In the genomic region with DNA sequence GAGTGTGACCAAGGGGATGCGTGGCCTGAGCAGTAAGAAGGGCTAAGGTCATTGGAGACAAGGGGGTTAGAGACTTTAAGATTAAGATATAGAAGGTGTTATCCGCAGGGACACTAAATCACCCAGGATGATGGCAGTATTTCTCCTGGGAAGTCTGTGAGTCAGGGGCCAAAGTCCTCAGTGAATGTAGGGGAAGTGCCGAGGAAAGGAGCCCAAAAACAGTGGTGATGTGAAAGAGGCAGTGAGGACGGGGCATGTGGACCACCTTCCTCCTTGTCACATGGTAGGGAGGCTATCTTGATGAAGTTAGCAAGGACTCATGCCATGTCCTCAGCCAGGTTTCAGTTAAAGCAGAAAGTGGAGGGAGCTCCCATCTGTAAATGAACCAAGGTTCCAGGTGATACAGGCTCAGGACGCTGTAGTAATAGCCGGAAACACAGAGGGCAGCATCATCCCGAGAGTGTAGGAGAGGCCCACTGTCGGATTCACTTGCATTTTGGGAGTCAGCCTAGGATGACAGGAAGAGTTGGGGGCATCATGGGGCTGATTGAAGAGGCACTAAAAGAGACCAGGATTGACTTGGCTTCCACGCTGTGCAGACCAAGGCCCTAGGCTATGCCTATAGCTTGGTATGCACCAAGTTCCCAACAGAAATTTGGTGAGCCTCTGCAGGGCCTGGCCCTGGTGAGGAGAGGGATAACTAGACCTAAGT, we compare ENCODE assay signal across 19 cellular contexts. TPM values are rescaled to one million over a fixed set of nuclear protein-coding genes. Genes with fewer than 3 reads are reported as not detected.
DNase-seq lines count a peak whose midpoint lies in the region; ATAC-seq, FAIRE-seq and TF ChIP-seq lines count a peak whose summit lies in the region.
"Had no signal": no experiment of that assay in that cellular context is flagged by ENCODE, and none has a peak within 500 bp of the region (broad histone marks: within the 10 kb centered on the region; RNA-seq: fewer than 3 reads in every experiment).

No MANE protein-coding gene starts in this region.

- no peak overlapping the region for H3K14ac ChIP-seq in neuronal stem cell (ENCODE audit: low read length)

- H3K36me3 ChIP-seq in colonic mucosa: no peaks in the 10 kb centered on the region
- no peaks in the 10 kb centered on the region for H3K36me3 ChIP-seq in neuronal stem cell (replicated peaks in 1 of 2; ENCODE audit: control insufficient read depth in 2 of 2, insufficient read depth in 2 of 2, low read length in 2 of 2)
- H3K36me3 ChIP-seq in gastrocnemius medialis: no peaks in the 10 kb centered on the region
- H3K36me3 ChIP-seq: esophagus squamous epithelium, left ventricle myocardium inferior, thyroid gland had no signal

- H3K9me3 ChIP-seq in colonic mucosa: no peaks in the 10 kb centered on the region
- H3K9me3 ChIP-seq in neuronal stem cell (replicated peaks in 1 of 2; ENCODE audit: control insufficient read depth in 2 of 2, insufficient read depth in 1 of 2, low read depth in 1 of 2, low read length in 2 of 2): peaks cover 0 to 5% of the 10 kb centered on the region in 2 donors
- H3K9me3 ChIP-seq in gastrocnemius medialis: no peaks in the 10 kb centered on the region
- H3K9me3 ChIP-seq: esophagus squamous epithelium, left ventricle myocardium inferior, thyroid gland had no signal

- intact Hi-C loops in colonic mucosa (cut with DNase I): no loop called here
- intact Hi-C loops in gastrocnemius medialis (cut with DNase I; ENCODE audit: low total_unique reads): no loop called here

- H3K79me1 ChIP-seq in neuronal stem cell (ENCODE audit: low read depth, low read length): peaks cover 2% of the 10 kb centered on the region

- H3K23ac ChIP-seq in neuronal stem cell (ENCODE audit: low read depth, low read length, poor library complexity): no peak overlapping the region

- H4K91ac ChIP-seq in neuronal stem cell (ENCODE audit: low read depth, low read length, poor library complexity): peak overlapping the region; percentile 43

- peaks cover 17% of the 10 kb centered on the region for H3K4me1 Mint-ChIP-seq in activated T-cell treated with anti-CD3 and anti-CD28 coated beads, Interleukin-2, amount 50 U/mL, for 24 hours (ENCODE audit: low read depth)

- no peaks in the 10 kb centered on the region for H3K27me3 ChIP-seq in colonic mucosa
- H3K27me3 ChIP-seq in neuronal stem cell (ENCODE audit: control insufficient read depth in 3 of 3, insufficient read depth in 3 of 3, low read depth in 1 of 3, low read length in 3 of 3): no peaks in the 10 kb centered on the region
- no peaks in the 10 kb centered on the region for H3K27me3 ChIP-seq in gastrocnemius medialis
- H3K27me3 ChIP-seq: esophagus squamous epithelium, thyroid gland had no signal

- no peaks in the 10 kb centered on the region for H3K9me3 Mint-ChIP-seq in activated T-cell treated with anti-CD3 and anti-CD28 coated beads, Interleukin-2, amount 50 U/mL, for 24 hours
- H3K9me3 Mint-ChIP-seq: CD14-positive monocyte; dendritic cell treated with granulocyte-macrophage colony-stimulating factor and Interleukin-4, amounts not matched to agents 40 ng/mL and 50 ng/mL, for 4 days had no signal

- H3K18ac ChIP-seq in neuronal stem cell (ENCODE audit: low read length): peak overlapping the region; percentile 65

- H3K27ac ChIP-seq in colonic mucosa (no peak overlapping the region), neuronal stem cell (replicated peaks; ENCODE audit: low read length) (no peak overlapping the region), gastrocnemius medialis (no peak overlapping the region)
- H3K27ac ChIP-seq: esophagus squamous epithelium, left ventricle myocardium inferior, thyroid gland had no signal

- peak overlapping the region; percentile 47 for H2AK5ac ChIP-seq in neuronal stem cell (ENCODE audit: low read depth, low read length)

- no peaks in the 10 kb centered on the region for H3K36me3 Mint-ChIP-seq in activated T-cell treated with anti-CD3 and anti-CD28 coated beads, Interleukin-2, amount 50 U/mL, for 24 hours (ENCODE audit: low read depth)
- H3K36me3 Mint-ChIP-seq: CD14-positive monocyte, naive B cell had no signal

- H2AFZ ChIP-seq in neuronal stem cell (ENCODE audit: low read length): peak overlapping the region; percentile 4

- H2BK12ac ChIP-seq in neuronal stem cell (ENCODE audit: low read length): no peak overlapping the region

- in situ Hi-C loops in gastrocnemius medialis (cut with MboI; ENCODE audit: low sequenced_read_pairs in 4 of 4): no loop called here

- no peak for DNase-seq in GM12892 (ENCODE audit: insufficient read length)
- peak; percentile 45 for DNase-seq in colonic mucosa
- DNase-seq in neuronal stem cell (ENCODE audit: low spot score): no peak
- no peak for DNase-seq in NCI-H2227 treated with DMSO at 0.1 percent for 48 hours (lab: John Stamatoyannopoulos, UW)
- DNase-seq in gastrocnemius medialis: no peak
- DNase-seq in activated T-cell treated with anti-CD3 and anti-CD28 coated beads, Interleukin-2, amount 50 U/mL, for 24 hours: no peak
- DNase-seq: activated CD4-positive, alpha-beta memory T cell treated with anti-CD3 and anti-CD28 coated beads, Interleukin-2, amount 10 ng/mL, durations not matched to agents 7 days and 5 days; esophagus squamous epithelium; hypothalamus; KG1; left ventricle myocardium inferior; naive B cell; NCI-H1436 treated with DMSO at 0.1 percent for 48 hours; NCI-H510A treated with DMSO at 0.1 percent for 48 hours; thyroid gland had no signal

- no peak overlapping the region for H3K4me2 ChIP-seq in neuronal stem cell (ENCODE audit: insufficient read depth, low read length, poor library complexity, severe bottlenecking)

- no peak overlapping the region for H3K4ac ChIP-seq in neuronal stem cell (ENCODE audit: low read length)

- TF ChIP-seq POLR2A in GM12892 (IDR thresholded peaks at IDR 0.05; ENCODE audit: low read depth, low read length) (no peak), gastrocnemius medialis (IDR thresholded peaks at IDR 0.05) (no peak)

- TF ChIP-seq CTCF in LNCAP (IDR thresholded peaks at IDR 0.05): peak; percentile 13; the same call in 1 of the 2 replicates
- no peak for TF ChIP-seq CTCF in colonic mucosa (IDR thresholded peaks at IDR 0.05)
- no peak for TF ChIP-seq CTCF in gastrocnemius medialis (IDR thresholded peaks at IDR 0.05 in 4 of 5, conservative IDR thresholded peaks at IDR 0.05 in 1 of 5)

- H3K27ac Mint-ChIP-seq in activated T-cell treated with anti-CD3 and anti-CD28 coated beads, Interleukin-2, amount 50 U/mL, for 24 hours: no peak overlapping the region
- H3K27ac Mint-ChIP-seq: activated CD4-positive, alpha-beta memory T cell treated with anti-CD3 and anti-CD28 coated beads, Interleukin-2, amount 10 ng/mL, durations not matched to agents 7 days and 5 days; CD14-positive monocyte; dendritic cell treated with granulocyte-macrophage colony-stimulating factor and Interleukin-4, amounts not matched to agents 40 ng/mL and 50 ng/mL, for 4 days had no signal

- H3K4me3 ChIP-seq in colonic mucosa: no peak overlapping the region
- H3K4me3 ChIP-seq in neuronal stem cell (ENCODE audit: low read length in 2 of 2): no peak overlapping the region
- no peak overlapping the region for H3K4me3 ChIP-seq in gastrocnemius medialis
- H3K4me3 ChIP-seq: esophagus squamous epithelium, left ventricle myocardium inferior, thyroid gland had no signal

- no peak overlapping the region for H3K4me3 Mint-ChIP-seq in activated T-cell treated with anti-CD3 and anti-CD28 coated beads, Interleukin-2, amount 50 U/mL, for 24 hours
- H3K4me3 Mint-ChIP-seq: activated CD4-positive, alpha-beta memory T cell treated with anti-CD3 and anti-CD28 coated beads, Interleukin-2, amount 10 ng/mL, durations not matched to agents 7 days and 5 days; CD14-positive monocyte; dendritic cell treated with granulocyte-macrophage colony-stimulating factor and Interleukin-4, amounts not matched to agents 40 ng/mL and 50 ng/mL, for 4 days had no signal

- no peak overlapping the region for H2BK5ac ChIP-seq in neuronal stem cell (ENCODE audit: low read length)

- H4K8ac ChIP-seq in neuronal stem cell (ENCODE audit: low read depth, low read length): no peak overlapping the region

- H3K9ac ChIP-seq in colonic mucosa (ENCODE audit: low read depth in 2 of 2, low read length in 2 of 2): no peak overlapping the region
- no peak overlapping the region for H3K9ac ChIP-seq in neuronal stem cell (ENCODE audit: low read depth, low read length, poor library complexity)

- no peak overlapping the region for H2BK15ac ChIP-seq in neuronal stem cell (ENCODE audit: low read length)

- H3K4me1 ChIP-seq in colonic mucosa (no peaks in the 10 kb centered on the region), neuronal stem cell (ENCODE audit: control insufficient read depth in 2 of 2, insufficient read depth in 1 of 2, low read depth in 1 of 2, low read length in 2 of 2) (peaks cover 0 to 6% of the 10 kb centered on the region in 2 donors), gastrocnemius medialis (no peaks in the 10 kb centered on the region)
- H3K4me1 ChIP-seq: left ventricle myocardium inferior, thyroid gland had no signal

- no peak overlapping the region for H2BK120ac ChIP-seq in neuronal stem cell (ENCODE audit: low read depth, low read length)

- WGBS in neuronal stem cell (ENCODE audit: extremely low coverage in 2 of 2, insufficient read length in 2 of 2, insufficient replicate concordance in 1 of 2), 2 donors: no CpG with 5 or more reads among the region's 9 CpGs

- ATAC-seq in gastrocnemius medialis: no peak

- no peaks in the 10 kb centered on the region for H3K27me3 Mint-ChIP-seq in activated T-cell treated with anti-CD3 and anti-CD28 coated beads, Interleukin-2, amount 50 U/mL, for 24 hours
- H3K27me3 Mint-ChIP-seq: dendritic cell treated with granulocyte-macrophage colony-stimulating factor and Interleukin-4, amounts not matched to agents 40 ng/mL and 50 ng/mL, for 4 days; naive B cell had no signal

- peak; percentile 33 for FAIRE-seq in GM12892 (lab: Jason Lieb, UNC)
- FAIRE-seq: GM19239 had no signal

RNA-seq across cellular contexts. Expression of a gene that starts 33.5 kb away (rescaled TPM):
- 38.4 TPM for polyA plus RNA-seq in GM12892 (2012; ENCODE audit: missing spikeins)
- total RNA-seq in colonic mucosa (10 to 100 TPM; 27.8 to 37.9 TPM), gastrocnemius medialis (10 to 100 TPM in 2 of 4 donors, 1 to 10 TPM in 2; 6.8 to 16.2 (median 10.6) TPM)
- 47.6 TPM for polyA plus RNA-seq in neuronal stem cell (2013, experiment 1 of 2)
- 47.9 TPM for polyA plus RNA-seq in neuronal stem cell (2013, experiment 2 of 2)

RNA-seq across cellular contexts. Expression of a gene that starts 56.9 kb away (rescaled TPM):
- polyA plus RNA-seq in GM12892 (2012; ENCODE audit: missing spikeins): 82.1 TPM
- 10 to 100 TPM; 13.1 to 21.2 TPM for total RNA-seq in colonic mucosa
- polyA plus RNA-seq in neuronal stem cell (2013, experiment 1 of 2): 20.5 TPM
- polyA plus RNA-seq in neuronal stem cell (2013, experiment 2 of 2): 21.1 TPM
- total RNA-seq in gastrocnemius medialis: 10 to 100 TPM in 1 of 4 donors, 1 to 10 TPM in 3; 6.5 to 14.4 (median 9.1) TPM
